In the genomic region with DNA sequence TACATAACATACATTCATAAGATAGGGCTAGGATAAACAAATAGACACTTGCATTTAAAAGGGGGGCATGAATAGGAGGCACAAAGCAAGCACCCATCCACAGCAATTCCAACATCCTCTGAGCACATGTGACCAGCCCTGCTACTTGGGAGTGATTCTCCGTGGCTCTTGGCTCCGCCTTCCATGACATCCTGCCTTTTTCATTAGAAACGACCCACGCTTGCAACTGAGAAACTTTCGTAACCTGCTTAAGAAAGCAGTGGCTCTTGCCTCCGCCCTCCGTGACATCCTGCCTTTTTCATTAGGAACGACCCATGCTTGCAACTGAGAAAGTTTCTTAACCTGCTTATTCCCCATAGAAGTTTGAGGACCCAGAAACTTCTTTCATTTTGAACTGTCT, we compare ENCODE assay signal across 11 cellular contexts. TPM values are rescaled to one million over a fixed set of nuclear protein-coding genes. Genes with fewer than 3 reads are reported as not detected.
DNase-seq lines count a peak whose midpoint lies in the region; ATAC-seq lines count a peak whose summit lies in the region.
"Had no signal": no experiment of that assay in that cellular context is flagged by ENCODE, and none has a peak within 500 bp of the region (broad histone marks: within the 10 kb centered on the region; RNA-seq: fewer than 3 reads in every experiment).

No MANE protein-coding gene starts in this region.

- H3K4me3 ChIP-seq in H7 (ENCODE audit: insufficient read depth, low read depth, low read length) = no peak overlapping the region

- ATAC-seq in activated naive CD8-positive, alpha-beta T cell treated with anti-CD3 and anti-CD28 coated beads, Interleukin-2, amount 10 ng/mL, durations not matched to agents 7 days and 5 days (ENCODE audit: low read depth) = peak; percentile 75
- ATAC-seq in HG03095 (IDR thresholded peaks at IDR 0.05; ENCODE audit: unreplicated experiment) = no peak

- POLR2A ChIA-PET in activated naive CD8-positive, alpha-beta T cell treated with anti-CD3 and anti-CD28 coated beads, Interleukin-2, amount 10 ng/mL, durations not matched to agents 7 days and 5 days (lab: Charles Lee) = no interaction called here

- H3K9me3 Mint-ChIP-seq in activated naive CD8-positive, alpha-beta T cell treated with anti-CD3 and anti-CD28 coated beads, Interleukin-2, amount 10 ng/mL, durations not matched to agents 7 days and 5 days = no peaks in the 10 kb centered on the region

- peaks cover 2% of the 10 kb centered on the region for H3K36me3 Mint-ChIP-seq in activated naive CD8-positive, alpha-beta T cell treated with anti-CD3 and anti-CD28 coated beads, Interleukin-2, amount 10 ng/mL, durations not matched to agents 7 days and 5 days

- no peaks in the 10 kb centered on the region for H3K27me3 ChIP-seq in H7 (ENCODE audit: control insufficient read depth, insufficient read depth, low read length)
- H3K27me3 ChIP-seq: brain microvascular endothelial cell had no signal

- peaks cover 8% of the 10 kb centered on the region for H3K27me3 Mint-ChIP-seq in activated naive CD8-positive, alpha-beta T cell treated with anti-CD3 and anti-CD28 coated beads, Interleukin-2, amount 10 ng/mL, durations not matched to agents 7 days and 5 days

- no peaks in the 10 kb centered on the region for H3K36me3 ChIP-seq in H7 (replicated peaks; ENCODE audit: control insufficient read depth, insufficient read depth, low read length)
- H3K36me3 ChIP-seq: brain microvascular endothelial cell had no signal

- peak overlapping the region; percentile 63 for H3K4me3 Mint-ChIP-seq in activated naive CD8-positive, alpha-beta T cell treated with anti-CD3 and anti-CD28 coated beads, Interleukin-2, amount 10 ng/mL, durations not matched to agents 7 days and 5 days

- in situ Hi-C loops in SK-MEL-5 (cut with HindIII; ENCODE audit: low pct_unique_long_range_greater_than_20kb, low sequenced_read_pairs) = no loop called here

- peak; percentile 34 for DNase-seq in H7
- peak; percentile 54 for DNase-seq in SK-MEL-5 (ENCODE audit: low read depth, low spot score)
- DNase-seq in activated naive CD8-positive, alpha-beta T cell treated with anti-CD3 and anti-CD28 coated beads, Interleukin-2, amount 10 ng/mL, durations not matched to agents 7 days and 5 days = no peak
- DNase-seq in stimulated activated CD4-positive, alpha-beta T cell treated with anti-CD3 and anti-CD28 coated beads, Interleukin-4, amount 100 ng/mL, for 24 hours = peak; percentile 32
- DNase-seq in SK-N-DZ (ENCODE audit: low spot score) = no peak
- no peak for DNase-seq in NCI-H345 (lab: John Stamatoyannopoulos, UW)
- DNase-seq: brain microvascular endothelial cell, EL, NCI-H1417, occipital lobe had no signal

- peaks cover 12% of the 10 kb centered on the region for H3K4me1 Mint-ChIP-seq in activated naive CD8-positive, alpha-beta T cell treated with anti-CD3 and anti-CD28 coated beads, Interleukin-2, amount 10 ng/mL, durations not matched to agents 7 days and 5 days

- peak overlapping the region; percentile 50 for H3K27ac Mint-ChIP-seq in activated naive CD8-positive, alpha-beta T cell treated with anti-CD3 and anti-CD28 coated beads, Interleukin-2, amount 10 ng/mL, durations not matched to agents 7 days and 5 days

RNA-seq across cellular contexts. Expression of a gene that starts 53.4 kb away (rescaled TPM):
- total RNA-seq in H7 (2014; rRNA removed; shearing (Covaris generic)) = 10.1 and 14.5 TPM in 2 replicates
- 28.1 and 30.4 TPM in 2 replicates for total RNA-seq in SK-MEL-5 (2014; rRNA removed; shearing (Covaris generic))
- polyA plus RNA-seq in SK-MEL-5 (2015; cell fraction: cytosol; rRNA removed) = 22.5 and 23.0 TPM in 2 replicates
- polyA plus RNA-seq in SK-MEL-5 (2015; cell fraction: nucleus; rRNA removed) = 32.6 and 36.6 TPM in 2 replicates
- 1 to 10 TPM; 3.5 to 4.2 TPM for total RNA-seq in activated naive CD8-positive, alpha-beta T cell treated with anti-CD3 and anti-CD28 coated beads, Interleukin-2, amount 10 ng/mL, durations not matched to agents 7 days and 5 days
- 5.0 and 7.0 TPM in 2 replicates for polyA plus RNA-seq in SK-N-DZ (2014; cell fraction: cytosol; rRNA removed)
- 7.8 and 13.3 TPM in 2 replicates for polyA plus RNA-seq in SK-N-DZ (2014; cell fraction: nucleus; rRNA removed)

Comparison
In these comparisons a context has a peak if more than half of its experiments do, and no peak if none do; other contexts are left out.
1. DNase-seq: peak in H7 (single experiment), SK-MEL-5 (single experiment) and stimulated activated CD4-positive, alpha-beta T cell treated with anti-CD3 and anti-CD28 coated beads, Interleukin-4, amount 100 ng/mL, for 24 hours (single experiment); none in activated naive CD8-positive, alpha-beta T cell treated with anti-CD3 and anti-CD28 coated beads, Interleukin-2, amount 10 ng/mL, durations not matched to agents 7 days and 5 days (single experiment), SK-N-DZ (single experiment) and NCI-H345 (single experiment).